ENCODE assay signal across 8 cellular contexts in the genomic region with DNA sequence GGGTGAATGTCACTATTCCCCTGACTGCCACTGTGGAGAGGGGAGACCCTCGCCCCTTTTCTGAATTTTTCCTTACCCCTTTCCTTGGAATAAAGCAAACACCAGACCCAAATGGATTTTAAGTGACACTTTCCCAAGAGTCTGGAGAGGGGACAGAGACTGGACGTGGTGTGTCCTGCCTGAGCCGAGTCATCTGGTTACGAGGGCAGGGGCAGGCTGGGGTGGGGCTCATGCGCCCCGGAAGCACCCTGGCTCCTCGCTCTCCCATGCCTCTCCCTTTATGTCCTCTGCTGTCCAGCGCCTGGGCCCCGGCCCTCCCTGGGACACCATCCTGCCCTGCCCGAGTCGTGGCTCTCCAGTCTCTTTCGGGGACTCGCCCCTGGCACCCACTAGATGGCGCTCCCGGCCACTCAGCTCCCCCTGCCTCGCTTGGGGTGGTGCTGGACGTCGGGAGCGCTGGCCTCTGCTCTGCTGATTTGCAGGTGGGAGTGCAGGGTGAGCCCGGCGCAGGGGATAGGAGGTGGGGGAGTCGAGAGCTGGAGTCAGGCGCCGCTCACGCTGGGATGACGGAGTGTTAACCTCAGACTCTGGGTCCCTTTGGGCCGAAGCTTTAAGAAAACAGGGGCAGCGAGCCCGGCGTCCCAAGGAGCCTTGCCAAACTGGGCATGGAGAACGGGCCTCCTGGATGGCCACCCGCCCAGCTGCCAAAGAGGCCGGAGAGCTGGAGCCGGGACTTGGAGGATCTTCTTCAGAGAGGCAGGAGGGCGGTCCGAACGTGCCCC.
DNase-seq lines count a peak whose midpoint lies in the region; ATAC-seq and TF ChIP-seq lines count a peak whose summit lies in the region.

No MANE protein-coding gene starts in this region.

- intact Hi-C loops in esophagus muscularis mucosa (cut with DNase I) = loop anchor here (5.0 kb wide), 1 partner anchor 204 kb away; no protein-coding TSS in a partner anchor

- no peaks in the 10 kb centered on the region for H3K9me3 Mint-ChIP-seq in activated T-cell treated with anti-CD3 and anti-CD28 coated beads, Interleukin-2, amount 50 U/mL, for 24 hours

- H3K36me3 Mint-ChIP-seq in activated T-cell treated with anti-CD3 and anti-CD28 coated beads, Interleukin-2, amount 50 U/mL, for 24 hours (ENCODE audit: low read depth) = no peaks in the 10 kb centered on the region

- no peaks in the 10 kb centered on the region for H3K9me3 ChIP-seq in HUES64 (ENCODE audit: insufficient read depth, low read depth, low read length)
- H3K9me3 ChIP-seq in esophagus muscularis mucosa = no peaks in the 10 kb centered on the region
- H3K9me3 ChIP-seq in mucosa of stomach (ENCODE audit: control insufficient read depth, low read length) = no peaks in the 10 kb centered on the region

- no peak for ATAC-seq in HG03025 (IDR thresholded peaks at IDR 0.05; ENCODE audit: low FRiP score, unreplicated experiment)

- whole genome bisulfite sequencing in HUES64 = 6% methylated on average over 37 of the region's 37 CpGs
- WGBS in esophagus muscularis mucosa = 3% methylated on average over 20 of the region's 37 CpGs

- H3K4me3 ChIP-seq in HUES64 (ENCODE audit: low read length) (peak overlapping the region; percentile 49), esophagus muscularis mucosa (peak overlapping the region; percentile 35 to 52 (median 40)), mucosa of stomach (ENCODE audit: low read length) (no peak overlapping the region)

- H3K4me3 Mint-ChIP-seq in activated T-cell treated with anti-CD3 and anti-CD28 coated beads, Interleukin-2, amount 50 U/mL, for 24 hours = peak overlapping the region; percentile 64

- TF ChIP-seq POLR2A in esophagus muscularis mucosa (IDR thresholded peaks at IDR 0.05; ENCODE audit: low read depth) = no peak

- DNase-seq in Daoy (ENCODE audit: low read depth) = peak; percentile 87
- DNase-seq in OCI-M2 (lab: John Stamatoyannopoulos, UW; ENCODE audit: unreplicated experiment) = peak; percentile 27
- DNase-seq in activated T-cell treated with anti-CD3 and anti-CD28 coated beads, Interleukin-2, amount 50 U/mL, for 24 hours = peak; percentile 82
- DNase-seq in esophagus muscularis mucosa (ENCODE audit: extremely low spot score) = no peak
- peak; percentile 57 for DNase-seq in stimulated activated CD8-positive, alpha-beta memory T cell treated with anti-CD3 and anti-CD28 coated beads, Interleukin-4, amount 100 ng/mL, for 24 hours (ENCODE audit: low read depth)

- no peak overlapping the region for H3K9ac ChIP-seq in HUES64 (ENCODE audit: low read depth, low read length)
- peak overlapping the region; percentile 17 for H3K9ac ChIP-seq in mucosa of stomach (ENCODE audit: low read length)

- TF ChIP-seq EP300 in esophagus muscularis mucosa (IDR thresholded peaks at IDR 0.05) = no peak

- peaks cover 14% of the 10 kb centered on the region for H3K27me3 ChIP-seq in HUES64 (ENCODE audit: insufficient read depth, low read length)
- peaks cover 0 to 39% (median 0%) of the 10 kb centered on the region in 4 donors for H3K27me3 ChIP-seq in esophagus muscularis mucosa
- H3K27me3 ChIP-seq in mucosa of stomach (ENCODE audit: control insufficient read depth, insufficient read depth, low read length) = peaks cover 27% of the 10 kb centered on the region

- no peaks in the 10 kb centered on the region for H3K36me3 ChIP-seq in HUES64 (ENCODE audit: insufficient read depth, low read length)
- H3K36me3 ChIP-seq in esophagus muscularis mucosa = no peaks in the 10 kb centered on the region
- H3K36me3 ChIP-seq in mucosa of stomach (ENCODE audit: control insufficient read depth, insufficient read depth, low read length) = no peaks in the 10 kb centered on the region

- peak; percentile 73 to 87 (median 74) for TF ChIP-seq CTCF in esophagus muscularis mucosa (IDR thresholded peaks at IDR 0.05)

- peaks cover 16% of the 10 kb centered on the region for H3K4me1 Mint-ChIP-seq in activated T-cell treated with anti-CD3 and anti-CD28 coated beads, Interleukin-2, amount 50 U/mL, for 24 hours (ENCODE audit: low read depth)

- H3K4me1 ChIP-seq in HUES64 (ENCODE audit: insufficient read depth, low read length) (no peaks in the 10 kb centered on the region; the same call in 1 of the 2 replicates), esophagus muscularis mucosa (peaks cover 15 to 23% (median 21%) of the 10 kb centered on the region in 4 donors), mucosa of stomach (ENCODE audit: control insufficient read depth, insufficient read depth, low read length) (peaks cover 22% of the 10 kb centered on the region)

- no peak overlapping the region for H3K27ac ChIP-seq in HUES64 (ENCODE audit: low read depth, low read length)
- peak overlapping the region in 3 of 4 donors; percentile 3 to 51 (median 38) for H3K27ac ChIP-seq in esophagus muscularis mucosa (replicated peaks in 1 of 4)

- no peak overlapping the region for H3K27ac Mint-ChIP-seq in activated T-cell treated with anti-CD3 and anti-CD28 coated beads, Interleukin-2, amount 50 U/mL, for 24 hours

- peaks cover 20% of the 10 kb centered on the region for H3K27me3 Mint-ChIP-seq in activated T-cell treated with anti-CD3 and anti-CD28 coated beads, Interleukin-2, amount 50 U/mL, for 24 hours
